ENCODE assay signal across 8 cellular contexts in genomic region chr10:124093076-124093773, GRCh38. TPM values are rescaled to one million over a fixed set of nuclear protein-coding genes. Genes with fewer than 3 reads are reported as not detected.
DNase-seq lines count a peak whose midpoint lies in the region; ATAC-seq and TF ChIP-seq lines count a peak whose summit lies in the region.

TSS of gene CHST15 (minus strand) at chr10:124093598. CDS start at chr10:124046212, 47,386 bp downstream.

- H3K27ac Mint-ChIP-seq in endothelial cell (ENCODE audit: unreplicated experiment): peak within 1 kb of the TSS; percentile 42

- H3K9me3 ChIP-seq in mesodermal cell (ENCODE audit: control insufficient read depth, low read length) (peaks cover 7% of the 10 kb centered on the region), thyroid gland (no peaks in the 10 kb centered on the region)

- H3K4me1 ChIP-seq in mesodermal cell (ENCODE audit: control insufficient read depth, insufficient read depth, low read length, poor library complexity, severe bottlenecking) (no peaks in the 10 kb centered on the region), thyroid gland (peaks cover 37 to 47% of the 10 kb centered on the region in 2 donors)

- no peaks in the 10 kb centered on the region for H3K9me3 Mint-ChIP-seq in endothelial cell (ENCODE audit: unreplicated experiment)

- H3K4me3 Mint-ChIP-seq in endothelial cell (ENCODE audit: unreplicated experiment): peak within 1 kb of the TSS; percentile 89

- WGBS in mesodermal cell (ENCODE audit: insufficient coverage in 2 of 2), 2 experiments: 1% methylated on average over 49 to 61 of the region's 79 CpGs
- 0 to 1% methylated on average over 12 to 17 of the region's 79 CpGs for WGBS in thyroid gland, 2 donors

- ATAC-seq in GM19372 (IDR thresholded peaks at IDR 0.05; ENCODE audit: low read depth, unreplicated experiment) (peak; percentile 41), GM19328 (IDR thresholded peaks at IDR 0.05; ENCODE audit: unreplicated experiment) (no peak)

- peak; percentile 89 to 91 for TF ChIP-seq POLR2A in thyroid gland (IDR thresholded peaks at IDR 0.05)

- no peaks in the 10 kb centered on the region for H3K27me3 ChIP-seq in thyroid gland

- H3K4me3 ChIP-seq in mesodermal cell (ENCODE audit: extremely low read depth, insufficient read depth, low read length, poor library complexity, severe bottlenecking): peak within 1 kb of the TSS; percentile 60
- peak within 1 kb of the TSS; percentile 42 to 66 (median 50) for H3K4me3 ChIP-seq in thyroid gland (replicated peaks in 1 of 3)

- peaks cover 13% of the 10 kb centered on the region for H3K27me3 Mint-ChIP-seq in endothelial cell (ENCODE audit: unreplicated experiment)

- H3K36me3 ChIP-seq in mesodermal cell (ENCODE audit: control insufficient read depth, insufficient read depth, low read length): no peaks in the 10 kb centered on the region
- H3K36me3 ChIP-seq in thyroid gland: no peaks in the 10 kb centered on the region

- peaks cover 11% of the 10 kb centered on the region for H3K36me3 Mint-ChIP-seq in endothelial cell (ENCODE audit: low read depth, unreplicated experiment)

- no peak within 1 kb of the TSS for H3K27ac ChIP-seq in mesodermal cell (ENCODE audit: low read depth, low read length, severe bottlenecking)
- H3K27ac ChIP-seq in thyroid gland: peak within 1 kb of the TSS; percentile 83 to 97 (median 93)

- DNase-seq in AG20443 (ENCODE audit: low spot score) (peak; percentile 67), RKO (ENCODE audit: low spot score) (peak; percentile 90), endothelial cell (ENCODE audit: low spot score) (peak; percentile 61), thyroid gland (peak; percentile 78 to 80), SKM-1 treated with dmso at 0.1 percent for 144 hours (lab: John Stamatoyannopoulos, UW; ENCODE audit: unreplicated experiment) (no peak)

- no peak for TF ChIP-seq CTCF in endothelial cell (IDR thresholded peaks at IDR 0.05; ENCODE audit: unreplicated experiment)
- no peak for TF ChIP-seq CTCF in thyroid gland (IDR thresholded peaks at IDR 0.05)

- intact Hi-C loops in thyroid gland (cut with DNase I): no loop called here

- H3K4me1 Mint-ChIP-seq in endothelial cell (ENCODE audit: unreplicated experiment): peaks cover 55% of the 10 kb centered on the region

RNA-seq across cellular contexts. Expression of gene CHST15, which starts in this region (rescaled TPM):
- total RNA-seq in endothelial cell (ENCODE audit: unreplicated experiment) (148 TPM), thyroid gland (100 to 1,000 TPM in 1 of 4 donors, 10 to 100 TPM in 3; 43.2 to 104 (median 81.5) TPM)
- polyA plus RNA-seq in mesodermal cell (2013, experiment 1 of 2): 8.3 TPM
- polyA plus RNA-seq in mesodermal cell (2013, experiment 2 of 2): 5.8 TPM
